Comparison of ENCODE assay signal across 33 cellular contexts in the genomic region with DNA sequence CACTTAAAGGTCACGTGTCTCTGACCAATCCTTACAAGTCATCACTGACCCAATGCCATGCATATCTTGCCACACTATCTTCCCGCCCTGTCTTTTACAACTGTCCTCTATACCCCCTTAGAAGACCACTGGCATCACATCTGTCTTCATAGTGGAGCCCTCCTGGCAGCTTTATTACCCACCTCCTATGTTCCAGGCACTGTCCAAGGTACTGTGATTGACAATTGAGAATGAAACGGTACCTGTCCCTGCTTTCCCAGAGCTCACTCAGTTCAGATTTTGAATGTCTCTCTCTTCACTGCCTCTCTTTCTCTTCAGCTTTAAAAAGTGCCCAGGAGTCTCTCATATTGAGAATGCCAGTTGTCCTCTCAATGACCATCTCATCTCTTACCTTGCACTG.
"Had no signal": no experiment of that assay in that cellular context is flagged by ENCODE, and none has a peak within 500 bp of the region (broad histone marks: within the 10 kb centered on the region; RNA-seq: fewer than 3 reads in every experiment).

No MANE protein-coding gene starts in this region.

- ATAC-seq: activated T-cell treated with anti-CD3 and anti-CD28 coated beads, Interleukin-2, amount 50 U/mL, for 4 hours; activated T-helper 17 cell treated with anti-CD3 and anti-CD28 coated beads, Interleukin-2, amount 50 U/mL, for 72 hours; body of pancreas; gastroesophageal sphincter; heart right ventricle; T-helper 17 cell had no signal

- H3K36me3 ChIP-seq: esophagus squamous epithelium, gastroesophageal sphincter, heart right ventricle had no signal

- H3K79me2 ChIP-seq: hepatocyte had no signal

- H3K27ac ChIP-seq: body of pancreas, epithelial cell of prostate, esophagus squamous epithelium, gastroesophageal sphincter, heart right ventricle, hepatocyte had no signal

- H3K9me3 Mint-ChIP-seq: activated CD4-positive, alpha-beta memory T cell treated with anti-CD3 and anti-CD28 coated beads, Interleukin-2, amount 10 ng/mL, durations not matched to agents 7 days and 5 days; activated CD4-positive, alpha-beta T cell treated with anti-CD3 and anti-CD28 coated beads, Interleukin-2, amount 10 ng/mL, durations not matched to agents 7 days and 5 days; activated T-cell treated with anti-CD3 and anti-CD28 coated beads, Interleukin-2, amount 50 U/mL, for 4 hours; activated T-helper 17 cell treated with anti-CD3 and anti-CD28 coated beads, Interleukin-2, amount 50 U/mL, for 72 hours; T-helper 2 cell treated with Interferon-gamma antibody and Interleukin-4, amounts not matched to agents 5 μg/mL and 100 μg/mL, for 36 hours had no signal

- H3K27me3 Mint-ChIP-seq: activated CD4-positive, alpha-beta memory T cell treated with anti-CD3 and anti-CD28 coated beads, Interleukin-2, amount 10 ng/mL, durations not matched to agents 7 days and 5 days; activated CD4-positive, alpha-beta T cell treated with anti-CD3 and anti-CD28 coated beads, Interleukin-2, amount 10 ng/mL, durations not matched to agents 7 days and 5 days; activated T-helper 17 cell treated with anti-CD3 and anti-CD28 coated beads, Interleukin-2, amount 50 U/mL, for 72 hours; T-helper 17 cell had no signal

- H3K27ac Mint-ChIP-seq: activated CD4-positive, alpha-beta memory T cell treated with anti-CD3 and anti-CD28 coated beads, Interleukin-2, amount 10 ng/mL, durations not matched to agents 7 days and 5 days; activated CD4-positive, alpha-beta T cell treated with anti-CD3 and anti-CD28 coated beads, Interleukin-2, amount 10 ng/mL, durations not matched to agents 7 days and 5 days; activated naive CD8-positive, alpha-beta T cell; activated T-helper 17 cell treated with anti-CD3 and anti-CD28 coated beads, Interleukin-2, amount 50 U/mL, for 72 hours; T-helper 17 cell; T-helper 2 cell treated with Interferon-gamma antibody and Interleukin-4, amounts not matched to agents 5 μg/mL and 100 μg/mL, for 36 hours had no signal

- H3K9me3 ChIP-seq: body of pancreas, esophagus squamous epithelium, gastroesophageal sphincter had no signal

- H2AFZ ChIP-seq: hepatocyte had no signal

- H3K4me1 Mint-ChIP-seq: activated CD4-positive, alpha-beta memory T cell treated with anti-CD3 and anti-CD28 coated beads, Interleukin-2, amount 10 ng/mL, durations not matched to agents 7 days and 5 days; activated CD4-positive, alpha-beta T cell treated with anti-CD3 and anti-CD28 coated beads, Interleukin-2, amount 10 ng/mL, durations not matched to agents 7 days and 5 days; activated T-helper 17 cell treated with anti-CD3 and anti-CD28 coated beads, Interleukin-2, amount 50 U/mL, for 72 hours; T-helper 17 cell had no signal

- H3K27me3 ChIP-seq: body of pancreas, esophagus squamous epithelium, gastroesophageal sphincter, heart right ventricle, hepatocyte had no signal

- H3K36me3 Mint-ChIP-seq: activated naive CD8-positive, alpha-beta T cell had no signal

- FAIRE-seq: endometrium, endothelial cell of umbilical vein had no signal

- H3K4me2 ChIP-seq: hepatocyte had no signal

- H3K4me3 Mint-ChIP-seq: activated CD4-positive, alpha-beta memory T cell treated with anti-CD3 and anti-CD28 coated beads, Interleukin-2, amount 10 ng/mL, durations not matched to agents 7 days and 5 days; activated CD4-positive, alpha-beta T cell treated with anti-CD3 and anti-CD28 coated beads, Interleukin-2, amount 10 ng/mL, durations not matched to agents 7 days and 5 days; activated naive CD8-positive, alpha-beta T cell; activated T-cell treated with anti-CD3 and anti-CD28 coated beads, Interleukin-2, amount 50 U/mL, for 4 hours; activated T-helper 17 cell treated with anti-CD3 and anti-CD28 coated beads, Interleukin-2, amount 50 U/mL, for 72 hours; T-helper 17 cell; T-helper 2 cell treated with Interferon-gamma antibody and Interleukin-4, amounts not matched to agents 5 μg/mL and 100 μg/mL, for 36 hours had no signal

- DNase-seq: activated CD4-positive, alpha-beta memory T cell treated with anti-CD3 and anti-CD28 coated beads, Interleukin-2, amount 10 ng/mL, durations not matched to agents 7 days and 5 days; activated CD4-positive, alpha-beta T cell treated with anti-CD3 and anti-CD28 coated beads for 4 hours; activated CD4-positive, alpha-beta T cell treated with anti-CD3 and anti-CD28 coated beads, Interleukin-2, amount 10 ng/mL, durations not matched to agents 7 days and 5 days; activated CD4-positive, alpha-beta T cell treated with anti-CD3 and anti-CD28 coated beads, Interleukin-2, amount 50 U/mL, for 4 hours; activated CD4-positive, CD25-positive, alpha-beta regulatory T cell; activated CD4-positive, CD25-positive, alpha-beta regulatory T cell treated with anti-CD3 and anti-CD28 coated beads, Interleukin-2, amount 50 U/mL, for 72 hours; activated CD8-positive, alpha-beta memory T cell treated with anti-CD3 and anti-CD28 coated beads, Interleukin-2, amount 50 U/mL, for 48 hours; activated effector memory CD4-positive, alpha-beta T cell treated with Interleukin-2 at 50 U/mL for 16 hours; activated gamma-delta T cell treated with Interleukin-2 at 50 U/mL for 16 hours; activated naive CD4-positive, alpha-beta T cell treated with anti-CD3 and anti-CD28 coated beads, Interleukin-2, amount 50 U/mL, for 16 hours; activated naive CD4-positive, alpha-beta T cell treated with Interleukin-2 at 50 U/mL for 16 hours; activated T-cell treated with anti-CD3 and anti-CD28 coated beads for 4 hours; activated T-cell treated with anti-CD3 and anti-CD28 coated beads, Interleukin-2, amount 50 U/mL, for 4 hours; amniotic stem cell; anterior cingulate cortex; body of pancreas; caudate nucleus; cortex of kidney; dermis blood vessel endothelial cell; effector CD4-positive, alpha-beta T cell; esophagus squamous epithelium; foreskin melanocyte; heart right ventricle; T-helper 17 cell; T1000 had no signal

- H3K4me1 ChIP-seq: body of pancreas, esophagus squamous epithelium, gastroesophageal sphincter, heart right ventricle had no signal

- H3K4me3 ChIP-seq: body of pancreas, esophagus squamous epithelium, gastroesophageal sphincter, heart right ventricle, hepatocyte had no signal
